ENCODE assay signal across 2 cellular contexts in genomic region chr19:38696733-38697055, GRCh38.
TF ChIP-seq lines count a peak whose summit lies in the region.

No MANE protein-coding gene starts in this region.

TF ChIP-seq in GM12891, 5 proteins besides CTCF, POLR2A, EP300 and RAD21 (continued from another document):
- TF ChIP-seq POLR2AphosphoS5 (IDR thresholded peaks at IDR 0.05; ENCODE audit: low read depth, low read length): no peak
- no peak for TF ChIP-seq PAX5 (IDR thresholded peaks at IDR 0.05; ENCODE audit: insufficient read depth, low read length, severe bottlenecking)
- TF ChIP-seq POU2F2 (IDR thresholded peaks at IDR 0.05; ENCODE audit: low read depth, low read length): no peak

TF ChIP-seq in SK-N-SH, 30 proteins besides CTCF, POLR2A, EP300 and RAD21 (continued from another document):
- TF ChIP-seq, protein P1, sequence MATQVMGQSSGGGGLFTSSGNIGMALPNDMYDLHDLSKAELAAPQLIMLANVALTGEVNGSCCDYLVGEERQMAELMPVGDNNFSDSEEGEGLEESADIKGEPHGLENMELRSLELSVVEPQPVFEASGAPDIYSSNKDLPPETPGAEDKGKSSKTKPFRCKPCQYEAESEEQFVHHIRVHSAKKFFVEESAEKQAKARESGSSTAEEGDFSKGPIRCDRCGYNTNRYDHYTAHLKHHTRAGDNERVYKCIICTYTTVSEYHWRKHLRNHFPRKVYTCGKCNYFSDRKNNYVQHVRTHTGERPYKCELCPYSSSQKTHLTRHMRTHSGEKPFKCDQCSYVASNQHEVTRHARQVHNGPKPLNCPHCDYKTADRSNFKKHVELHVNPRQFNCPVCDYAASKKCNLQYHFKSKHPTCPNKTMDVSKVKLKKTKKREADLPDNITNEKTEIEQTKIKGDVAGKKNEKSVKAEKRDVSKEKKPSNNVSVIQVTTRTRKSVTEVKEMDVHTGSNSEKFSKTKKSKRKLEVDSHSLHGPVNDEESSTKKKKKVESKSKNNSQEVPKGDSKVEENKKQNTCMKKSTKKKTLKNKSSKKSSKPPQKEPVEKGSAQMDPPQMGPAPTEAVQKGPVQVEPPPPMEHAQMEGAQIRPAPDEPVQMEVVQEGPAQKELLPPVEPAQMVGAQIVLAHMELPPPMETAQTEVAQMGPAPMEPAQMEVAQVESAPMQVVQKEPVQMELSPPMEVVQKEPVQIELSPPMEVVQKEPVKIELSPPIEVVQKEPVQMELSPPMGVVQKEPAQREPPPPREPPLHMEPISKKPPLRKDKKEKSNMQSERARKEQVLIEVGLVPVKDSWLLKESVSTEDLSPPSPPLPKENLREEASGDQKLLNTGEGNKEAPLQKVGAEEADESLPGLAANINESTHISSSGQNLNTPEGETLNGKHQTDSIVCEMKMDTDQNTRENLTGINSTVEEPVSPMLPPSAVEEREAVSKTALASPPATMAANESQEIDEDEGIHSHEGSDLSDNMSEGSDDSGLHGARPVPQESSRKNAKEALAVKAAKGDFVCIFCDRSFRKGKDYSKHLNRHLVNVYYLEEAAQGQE (IDR thresholded peaks at IDR 0.05; ENCODE audit: low read depth, low read length): no peak
- no peak for TF ChIP-seq IRF3 (IDR thresholded peaks at IDR 0.05; ENCODE audit: low read depth, low read length)
- TF ChIP-seq RFX5 (IDR thresholded peaks at IDR 0.05; ENCODE audit: low read length): no peak
- TF ChIP-seq PBX3 (IDR thresholded peaks at IDR 0.05): no peak
- no peak for TF ChIP-seq NFIC (IDR thresholded peaks at IDR 0.05; ENCODE audit: borderline replicate concordance)
- TF ChIP-seq FOXM1 (IDR thresholded peaks at IDR 0.05; ENCODE audit: low read depth): no peak
- no peak for TF ChIP-seq RXRA (IDR thresholded peaks at IDR 0.05; ENCODE audit: borderline replicate concordance, low read depth)
- TF ChIP-seq GATA2 (CRISPR knock-in tag; IDR thresholded peaks at IDR 0.05): no peak
- no peak for TF ChIP-seq JUND (IDR thresholded peaks at IDR 0.05)
- TF ChIP-seq NRF1 (IDR thresholded peaks at IDR 0.05; ENCODE audit: low read depth, low read length): no peak
- TF ChIP-seq TEAD4 (IDR thresholded peaks at IDR 0.05; ENCODE audit: borderline replicate concordance, insufficient read depth): no peak
- TF ChIP-seq USF2 (IDR thresholded peaks at IDR 0.05; ENCODE audit: borderline replicate concordance, low read depth, low read length): no peak
